ENCODE assay signal across 1 cellular context in genomic region chr7:101217388-101218235, GRCh38.
TF ChIP-seq lines count a peak whose summit lies in the region.

A gene with protein sequence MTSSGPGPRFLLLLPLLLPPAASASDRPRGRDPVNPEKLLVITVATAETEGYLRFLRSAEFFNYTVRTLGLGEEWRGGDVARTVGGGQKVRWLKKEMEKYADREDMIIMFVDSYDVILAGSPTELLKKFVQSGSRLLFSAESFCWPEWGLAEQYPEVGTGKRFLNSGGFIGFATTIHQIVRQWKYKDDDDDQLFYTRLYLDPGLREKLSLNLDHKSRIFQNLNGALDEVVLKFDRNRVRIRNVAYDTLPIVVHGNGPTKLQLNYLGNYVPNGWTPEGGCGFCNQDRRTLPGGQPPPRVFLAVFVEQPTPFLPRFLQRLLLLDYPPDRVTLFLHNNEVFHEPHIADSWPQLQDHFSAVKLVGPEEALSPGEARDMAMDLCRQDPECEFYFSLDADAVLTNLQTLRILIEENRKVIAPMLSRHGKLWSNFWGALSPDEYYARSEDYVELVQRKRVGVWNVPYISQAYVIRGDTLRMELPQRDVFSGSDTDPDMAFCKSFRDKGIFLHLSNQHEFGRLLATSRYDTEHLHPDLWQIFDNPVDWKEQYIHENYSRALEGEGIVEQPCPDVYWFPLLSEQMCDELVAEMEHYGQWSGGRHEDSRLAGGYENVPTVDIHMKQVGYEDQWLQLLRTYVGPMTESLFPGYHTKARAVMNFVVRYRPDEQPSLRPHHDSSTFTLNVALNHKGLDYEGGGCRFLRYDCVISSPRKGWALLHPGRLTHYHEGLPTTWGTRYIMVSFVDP (minus strand): TSS chr7:101217581. CDS start chr7:101217274, 307 bp downstream.
Gene ZNHIT1 (plus strand): TSS chr7:101218165. CDS start chr7:101218196, 31 bp downstream.

TF ChIP-seq in HEK293, 187 proteins besides CTCF, POLR2A, EP300 and RAD21 (continued from another document):
- no peak for TF ChIP-seq PRDM2 (tag by site-specific recombination; IDR thresholded peaks at IDR 0.05; ENCODE audit: borderline replicate concordance)
